In genomic region chr14:54687750-54688119, GRCh38 we compare ENCODE assay signal across 13 cellular contexts.
A peak's percentile ranks its signal among the peaks of the same experiment; 100 is the strongest.
DNase-seq lines count a peak whose midpoint lies in the region; ATAC-seq, FAIRE-seq and TF ChIP-seq lines count a peak whose summit lies in the region.
"Had no signal": no experiment of that assay in that cellular context is flagged by ENCODE, and none has a peak within 500 bp of the region (broad histone marks: within the 10 kb centered on the region; RNA-seq: fewer than 3 reads in every experiment).

No MANE protein-coding gene starts in this region.

- H3K9ac ChIP-seq in rectal smooth muscle tissue (ENCODE audit: low read length) = no peak overlapping the region

- DNase-seq in breast epithelium (ENCODE audit: low spot score in 2 of 2) (no peak), heart left ventricle (peak in 3 of 5 donors; percentile 48 to 61 (median 55)), urothelium cell line (ENCODE audit: low spot score) (no peak), MG63 (no peak), GDM1 (lab: John Stamatoyannopoulos, UW) (no peak)
- DNase-seq: activated naive CD4-positive, alpha-beta T cell; hippocampal formation; natural killer cell; NCI-H69 had no signal

- H3K9me3 ChIP-seq in breast epithelium (no peaks in the 10 kb centered on the region), heart left ventricle (no peaks in the 10 kb centered on the region), MG63 (no peaks in the 10 kb centered on the region)

- no peaks in the 10 kb centered on the region for H3K27me3 ChIP-seq in breast epithelium
- H3K27me3 ChIP-seq in heart left ventricle = no peaks in the 10 kb centered on the region
- H3K27me3 ChIP-seq in rectal smooth muscle tissue (ENCODE audit: control insufficient read depth, insufficient read depth, low read length) = no peaks in the 10 kb centered on the region
- H3K27me3 ChIP-seq in MG63 = no peaks in the 10 kb centered on the region

- 38 to 62% (median 52%) methylated on average over 2 of the region's 2 CpGs for WGBS in heart left ventricle, 4 donors

- peak overlapping the region; percentile 71 to 89 for H3K27ac ChIP-seq in breast epithelium
- peak overlapping the region; percentile 78 to 95 (median 88) for H3K27ac ChIP-seq in heart left ventricle
- peak overlapping the region; percentile 76 for H3K27ac ChIP-seq in rectal smooth muscle tissue (ENCODE audit: low read depth, low read length)

- H3K4me3 ChIP-seq in breast epithelium (no peak overlapping the region), heart left ventricle (peak overlapping the region in 1 of 12 donors; percentile 16), rectal smooth muscle tissue (ENCODE audit: low read length) (no peak overlapping the region), MG63 (no peak overlapping the region)

- FAIRE-seq in urothelium cell line (lab: Jason Lieb, UNC) = peak; percentile 85
- FAIRE-seq: endometrium, islet of Langerhans had no signal

- intact Hi-C loops in breast epithelium (cut with DNase I; ENCODE audit: low total_unique reads) (loop anchor here (5.0 to 10.0 kb wide), 2 partner anchors 123 to 1055 kb away; partner anchors contain the start of gene SAMD4A), heart left ventricle (cut with DNase I) (loop anchor here in 5 of 10 donors (2.0 to 5.0 kb wide), 3 partner anchors 15 to 35 kb away; no protein-coding TSS in a partner anchor)

- H3K36me3 ChIP-seq in breast epithelium = no peaks in the 10 kb centered on the region
- H3K36me3 ChIP-seq in heart left ventricle = no peaks in the 10 kb centered on the region
- H3K36me3 ChIP-seq in rectal smooth muscle tissue (ENCODE audit: control insufficient read depth, insufficient read depth, low read length) = no peaks in the 10 kb centered on the region
- no peaks in the 10 kb centered on the region for H3K36me3 ChIP-seq in MG63

- ATAC-seq in heart left ventricle (peak in 3 of 4 donors; percentile 50 to 72 (median 64)), HG02852 (IDR thresholded peaks at IDR 0.05; ENCODE audit: unreplicated experiment) (no peak)

- H3K4me1 ChIP-seq in breast epithelium (no peaks in the 10 kb centered on the region), heart left ventricle (peaks cover 18 to 88% (median 70%) of the 10 kb centered on the region in 12 donors), rectal smooth muscle tissue (ENCODE audit: control insufficient read depth, insufficient read depth, low read length) (peaks cover 43% of the 10 kb centered on the region)

- TF ChIP-seq POLR2A in breast epithelium (IDR thresholded peaks at IDR 0.05) (no peak), heart left ventricle (IDR thresholded peaks at IDR 0.05) (no peak)

- no peak for TF ChIP-seq CTCF in breast epithelium (IDR thresholded peaks at IDR 0.05)
- TF ChIP-seq CTCF in heart left ventricle (IDR thresholded peaks at IDR 0.05) = no peak

Comparison
In these comparisons a context has a peak if more than half of its experiments do, and no peak if none do; other contexts are left out.
1. DNase-seq: peak in heart left ventricle (3 of 5); none in breast epithelium (0 of 2), urothelium cell line (single experiment), MG63 (single experiment) and GDM1 (single experiment).
2. Peak in every context shown above with its lines, with median percentiles within 50 percentile points of each other: H3K27ac ChIP-seq.